ENCODE assay signal across 10 cellular contexts in the genomic region with DNA sequence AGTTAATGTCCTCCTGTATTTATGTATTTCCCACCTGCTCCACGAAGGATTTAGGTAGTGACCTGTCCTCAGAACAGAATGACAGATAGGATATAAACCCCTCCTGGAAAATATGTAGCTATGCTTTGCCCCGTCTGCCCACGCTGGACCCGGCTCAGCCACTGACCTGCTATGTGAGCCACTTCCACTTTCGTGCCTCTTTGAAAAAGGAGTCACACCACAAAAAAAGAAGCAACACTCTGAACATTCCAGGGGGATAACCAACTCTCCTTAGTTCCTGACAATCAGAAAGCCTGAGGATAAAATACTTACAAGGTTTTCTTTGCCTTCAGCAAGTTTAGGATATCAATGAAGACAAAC. TPM values are rescaled to one million over a fixed set of nuclear protein-coding genes. Genes with fewer than 3 reads are reported as not detected.
A peak's percentile ranks its signal among the peaks of the same experiment; 100 is the strongest.
DNase-seq lines count a peak whose midpoint lies in the region; ATAC-seq and TF ChIP-seq lines count a peak whose summit lies in the region.
"Had no signal": no experiment of that assay in that cellular context is flagged by ENCODE, and none has a peak within 500 bp of the region (broad histone marks: within the 10 kb centered on the region; RNA-seq: fewer than 3 reads in every experiment).

No MANE protein-coding gene starts in this region.

- H2BK15ac ChIP-seq in neuronal stem cell (ENCODE audit: low read length) = no peak overlapping the region

- H3K9me3 ChIP-seq in MM.1S (replicated peaks; ENCODE audit: insufficient read depth, low read length) (no peaks in the 10 kb centered on the region), duodenal mucosa (ENCODE audit: control insufficient read depth in 1 of 2, low read length in 2 of 2) (no peaks in the 10 kb centered on the region), neuronal stem cell (replicated peaks in 1 of 2; ENCODE audit: control insufficient read depth in 2 of 2, insufficient read depth in 1 of 2, low read depth in 1 of 2, low read length in 2 of 2) (peaks cover 0 to 7% of the 10 kb centered on the region in 2 donors)
- H3K9me3 ChIP-seq: MG63, ovary had no signal

- H3K4ac ChIP-seq in neuronal stem cell (ENCODE audit: low read length) = no peak overlapping the region

- H3K23ac ChIP-seq in neuronal stem cell (ENCODE audit: low read depth, low read length, poor library complexity) = no peak overlapping the region

- WGBS in neuronal stem cell (ENCODE audit: extremely low coverage in 2 of 2, insufficient read length in 2 of 2, insufficient replicate concordance in 1 of 2), 2 donors = no CpG with 5 or more reads among the region's 5 CpGs

- H3F3A ChIP-seq in MM.1S (ENCODE audit: insufficient read depth, low read length) = peaks cover 17% of the 10 kb centered on the region; the same call in 1 of the 2 replicates

- no peak for TF ChIP-seq CTCF in MM.1S (IDR thresholded peaks at IDR 0.05; ENCODE audit: low read length)

- H3K27ac ChIP-seq in MM.1S (ENCODE audit: low read length) (no peak overlapping the region), duodenal mucosa (ENCODE audit: low read depth, low read length) (no peak overlapping the region), neuronal stem cell (replicated peaks; ENCODE audit: low read length) (no peak overlapping the region)
- H3K27ac ChIP-seq: ovary had no signal

- H3K9me2 ChIP-seq in MM.1S (replicated peaks; ENCODE audit: insufficient read depth, low read length) = no peaks in the 10 kb centered on the region

- no peak overlapping the region for H4K8ac ChIP-seq in neuronal stem cell (ENCODE audit: low read depth, low read length)

- H2AFZ ChIP-seq in MM.1S (ENCODE audit: low read length) (no peak overlapping the region), neuronal stem cell (ENCODE audit: low read length) (peak overlapping the region; percentile 28)

- no peak overlapping the region for H2AK5ac ChIP-seq in neuronal stem cell (ENCODE audit: low read depth, low read length)

- no peak overlapping the region for H3K18ac ChIP-seq in neuronal stem cell (ENCODE audit: low read length)

- ATAC-seq in HG02642 (IDR thresholded peaks at IDR 0.05; ENCODE audit: poor library complexity, unreplicated experiment) = no peak
- ATAC-seq in GM19467 (IDR thresholded peaks at IDR 0.05; ENCODE audit: unreplicated experiment) = no peak

- H3K4me1 ChIP-seq in MM.1S (ENCODE audit: low read length) (peaks cover 41% of the 10 kb centered on the region), duodenal mucosa (ENCODE audit: control insufficient read depth in 1 of 2, insufficient read depth in 2 of 2, low read length in 2 of 2) (peaks cover 16% of the 10 kb centered on the region in 2 donors), neuronal stem cell (ENCODE audit: control insufficient read depth in 2 of 2, insufficient read depth in 1 of 2, low read depth in 1 of 2, low read length in 2 of 2) (peaks cover 0 to 3% of the 10 kb centered on the region in 2 donors)

- no peaks in the 10 kb centered on the region for H3K79me1 ChIP-seq in neuronal stem cell (ENCODE audit: low read depth, low read length)

- DNase-seq in AG08396 (ENCODE audit: low spot score) (peak; percentile 36), MM.1S (no peak), neuronal stem cell (ENCODE audit: low spot score) (no peak), COLO829 (ENCODE audit: low spot score) (no peak)
- no peak for DNase-seq in stimulated activated CD4-positive, alpha-beta T cell treated with anti-CD3 and anti-CD28 coated beads, Interleukin-2, amount 100 ng/mL, for 24 hours

- peaks cover 16% of the 10 kb centered on the region for H3K27me3 ChIP-seq in MM.1S (replicated peaks; ENCODE audit: insufficient read depth, low read length)
- no peaks in the 10 kb centered on the region for H3K27me3 ChIP-seq in duodenal mucosa (ENCODE audit: control insufficient read depth in 1 of 2, insufficient read depth in 2 of 2, low read length in 2 of 2)
- peaks cover 4 to 66% (median 47%) of the 10 kb centered on the region in 3 experiments for H3K27me3 ChIP-seq in neuronal stem cell (ENCODE audit: control insufficient read depth in 3 of 3, insufficient read depth in 3 of 3, low read depth in 1 of 3, low read length in 3 of 3)
- H3K27me3 ChIP-seq: MG63, ovary had no signal

- no peak overlapping the region for H2BK120ac ChIP-seq in neuronal stem cell (ENCODE audit: low read depth, low read length)

- H4K91ac ChIP-seq in neuronal stem cell (ENCODE audit: low read depth, low read length, poor library complexity) = no peak overlapping the region

- H3K4me2 ChIP-seq in MM.1S (ENCODE audit: low read depth, low read length) = peak overlapping the region; percentile 26; the same call in 1 of the 2 replicates
- H3K4me2 ChIP-seq in neuronal stem cell (ENCODE audit: insufficient read depth, low read length, poor library complexity, severe bottlenecking) = no peak overlapping the region

- H3K9ac ChIP-seq in MM.1S (ENCODE audit: low read length) (no peak overlapping the region), duodenal mucosa (ENCODE audit: low read depth in 1 of 2, low read length in 2 of 2) (peak overlapping the region; percentile 5 to 20), neuronal stem cell (ENCODE audit: low read depth, low read length, poor library complexity) (no peak overlapping the region)

- no peak overlapping the region for H2BK5ac ChIP-seq in neuronal stem cell (ENCODE audit: low read length)

- H2BK12ac ChIP-seq in neuronal stem cell (ENCODE audit: low read length) = no peak overlapping the region

- H3K79me2 ChIP-seq in MM.1S (ENCODE audit: low read length) = peaks cover 10% of the 10 kb centered on the region

- H3K36me3 ChIP-seq in MM.1S (replicated peaks; ENCODE audit: insufficient read depth, low read length) (no peaks in the 10 kb centered on the region), duodenal mucosa (ENCODE audit: control insufficient read depth in 1 of 2, insufficient read depth in 2 of 2, low read length in 2 of 2) (no peaks in the 10 kb centered on the region), neuronal stem cell (replicated peaks in 1 of 2; ENCODE audit: control insufficient read depth in 2 of 2, insufficient read depth in 2 of 2, low read length in 2 of 2) (no peaks in the 10 kb centered on the region)
- H3K36me3 ChIP-seq: MG63, ovary had no signal

- no peak overlapping the region for H3K14ac ChIP-seq in neuronal stem cell (ENCODE audit: low read length)

- H4K20me1 ChIP-seq in MM.1S (ENCODE audit: insufficient read depth, low read length) = no peaks in the 10 kb centered on the region; the same call in 1 of the 2 replicates

- H3K4me3 ChIP-seq in MM.1S (ENCODE audit: low read length) (no peak overlapping the region), duodenal mucosa (ENCODE audit: low read depth in 1 of 2, low read length in 2 of 2) (peak overlapping the region; percentile 38 to 44), neuronal stem cell (ENCODE audit: low read length in 2 of 2) (no peak overlapping the region)
- H3K4me3 ChIP-seq: MG63, ovary had no signal

RNA-seq across cellular contexts. Expression of a gene that starts 11.1 kb away (rescaled TPM):
- polyA plus RNA-seq in neuronal stem cell (2013, experiment 1 of 2) = 0.25 TPM
- 0.26 TPM for polyA plus RNA-seq in neuronal stem cell (2013, experiment 2 of 2)

Comparison
In these comparisons a context has a peak if more than half of its experiments do, and no peak if none do; other contexts are left out.
1. H3K4me3 ChIP-seq: peak in duodenal mucosa (2 of 2); none in MM.1S (single experiment) and neuronal stem cell (0 of 2).
2. H3K9ac ChIP-seq: peak in duodenal mucosa (2 of 2); none in MM.1S (single experiment) and neuronal stem cell (single experiment).